24 cellular contexts compared by ENCODE assay signal in genomic region chr18:45063246-45064038, GRCh38.
"Had no signal": no experiment of that assay in that cellular context is flagged by ENCODE, and none has a peak within 500 bp of the region (broad histone marks: within the 10 kb centered on the region; RNA-seq: fewer than 3 reads in every experiment).

No MANE protein-coding gene starts in this region.

- H3K36me3 ChIP-seq: breast epithelium had no signal

- H3K4me1 ChIP-seq: breast epithelium, right atrium auricular region, suprapubic skin, tibial nerve had no signal

- H3K4me3 Mint-ChIP-seq: activated B cell treated with CpG ODN at 0.5 μM for 24 hours; activated CD8-positive, alpha-beta T cell treated with anti-CD3 and anti-CD28 coated beads for 36 hours; activated T-cell treated with anti-CD3 and anti-CD28 coated beads, Interleukin-2, amount 50 U/mL, for 4 hours; activated T-helper 17 cell treated with anti-CD3 and anti-CD28 coated beads, Interleukin-2, amount 50 U/mL, for 72 hours; naive thymus-derived CD4-positive, alpha-beta T cell; stimulated activated effector memory CD8-positive, alpha-beta T cell treated with anti-CD3 and anti-CD28 coated beads, Interleukin-12 subunit alpha, Interleukin-12 subunit beta, amount 100 ng/mL, for 72 hours; T-helper 17 cell had no signal

- H3K4me3 ChIP-seq: breast epithelium, esophagus muscularis mucosa, right atrium auricular region, spleen, suprapubic skin, tibial nerve had no signal

- H3K9me3 Mint-ChIP-seq: activated T-cell treated with anti-CD3 and anti-CD28 coated beads, Interleukin-2, amount 50 U/mL, for 4 hours; activated T-helper 17 cell treated with anti-CD3 and anti-CD28 coated beads, Interleukin-2, amount 50 U/mL, for 72 hours; stimulated activated effector memory CD8-positive, alpha-beta T cell treated with anti-CD3 and anti-CD28 coated beads, Interleukin-12 subunit alpha, Interleukin-12 subunit beta, amount 100 ng/mL, for 72 hours had no signal

- H3K27ac Mint-ChIP-seq: activated B cell treated with CpG ODN at 0.5 μM for 24 hours; activated CD8-positive, alpha-beta T cell treated with anti-CD3 and anti-CD28 coated beads for 36 hours; activated T-helper 17 cell treated with anti-CD3 and anti-CD28 coated beads, Interleukin-2, amount 50 U/mL, for 72 hours; naive thymus-derived CD4-positive, alpha-beta T cell; stimulated activated effector memory CD8-positive, alpha-beta T cell treated with anti-CD3 and anti-CD28 coated beads, Interleukin-12 subunit alpha, Interleukin-12 subunit beta, amount 100 ng/mL, for 72 hours; T-helper 17 cell had no signal

- H3K27ac ChIP-seq: breast epithelium, esophagus muscularis mucosa, foreskin keratinocyte, right atrium auricular region, spleen, suprapubic skin, tibial nerve had no signal

- DNase-seq: activated B cell treated with CpG ODN at 0.5 μM for 24 hours; activated CD4-positive, alpha-beta T cell treated with anti-CD3 and anti-CD28 coated beads, Interleukin-2, amount 50 U/mL, for 1 hour; activated CD8-positive, alpha-beta T cell treated with anti-CD3 and anti-CD28 coated beads for 36 hours; activated gamma-delta T cell treated with Interleukin-2 at 50 U/mL for 16 hours; activated naive CD4-positive, alpha-beta T cell treated with anti-CD3 and anti-CD28 coated beads, Interleukin-2, amount 50 U/mL, for 16 hours; activated T-cell treated with anti-CD3 and anti-CD28 coated beads, Interleukin-2, amount 50 U/mL, for 4 hours; amniotic stem cell; central memory CD4-positive, alpha-beta T cell; foreskin keratinocyte; islet precursor cell; left cardiac atrium; midbrain; naive thymus-derived CD4-positive, alpha-beta T cell; occipital lobe; spleen; stimulated activated CD4-positive, alpha-beta T cell treated with anti-CD3 and anti-CD28 coated beads, Interleukin-4, amount 100 ng/mL, for 24 hours; T-helper 17 cell had no signal

- H3K27me3 Mint-ChIP-seq: activated B cell treated with CpG ODN at 0.5 μM for 24 hours; activated CD8-positive, alpha-beta T cell treated with anti-CD3 and anti-CD28 coated beads for 36 hours; naive thymus-derived CD4-positive, alpha-beta T cell had no signal

- H3K27me3 ChIP-seq: breast epithelium, esophagus muscularis mucosa, foreskin keratinocyte, right atrium auricular region, spleen, suprapubic skin, tibial nerve had no signal

- ATAC-seq: activated CD8-positive, alpha-beta T cell treated with anti-CD3 and anti-CD28 coated beads for 36 hours; activated T-cell treated with anti-CD3 and anti-CD28 coated beads, Interleukin-2, amount 50 U/mL, for 4 hours; activated T-helper 17 cell treated with anti-CD3 and anti-CD28 coated beads, Interleukin-2, amount 50 U/mL, for 72 hours; foreskin keratinocyte; left cardiac atrium; naive thymus-derived CD4-positive, alpha-beta T cell; stimulated activated effector memory CD8-positive, alpha-beta T cell treated with anti-CD3 and anti-CD28 coated beads, Interleukin-12 subunit alpha, Interleukin-12 subunit beta, amount 100 ng/mL, for 72 hours; T-helper 17 cell had no signal

- H3K4me1 Mint-ChIP-seq: activated T-helper 17 cell treated with anti-CD3 and anti-CD28 coated beads, Interleukin-2, amount 50 U/mL, for 72 hours; T-helper 17 cell had no signal

- H3K9me3 ChIP-seq: breast epithelium, esophagus muscularis mucosa, right atrium auricular region, suprapubic skin had no signal
